ENCODE assay signal across 9 cellular contexts in the genomic region with DNA sequence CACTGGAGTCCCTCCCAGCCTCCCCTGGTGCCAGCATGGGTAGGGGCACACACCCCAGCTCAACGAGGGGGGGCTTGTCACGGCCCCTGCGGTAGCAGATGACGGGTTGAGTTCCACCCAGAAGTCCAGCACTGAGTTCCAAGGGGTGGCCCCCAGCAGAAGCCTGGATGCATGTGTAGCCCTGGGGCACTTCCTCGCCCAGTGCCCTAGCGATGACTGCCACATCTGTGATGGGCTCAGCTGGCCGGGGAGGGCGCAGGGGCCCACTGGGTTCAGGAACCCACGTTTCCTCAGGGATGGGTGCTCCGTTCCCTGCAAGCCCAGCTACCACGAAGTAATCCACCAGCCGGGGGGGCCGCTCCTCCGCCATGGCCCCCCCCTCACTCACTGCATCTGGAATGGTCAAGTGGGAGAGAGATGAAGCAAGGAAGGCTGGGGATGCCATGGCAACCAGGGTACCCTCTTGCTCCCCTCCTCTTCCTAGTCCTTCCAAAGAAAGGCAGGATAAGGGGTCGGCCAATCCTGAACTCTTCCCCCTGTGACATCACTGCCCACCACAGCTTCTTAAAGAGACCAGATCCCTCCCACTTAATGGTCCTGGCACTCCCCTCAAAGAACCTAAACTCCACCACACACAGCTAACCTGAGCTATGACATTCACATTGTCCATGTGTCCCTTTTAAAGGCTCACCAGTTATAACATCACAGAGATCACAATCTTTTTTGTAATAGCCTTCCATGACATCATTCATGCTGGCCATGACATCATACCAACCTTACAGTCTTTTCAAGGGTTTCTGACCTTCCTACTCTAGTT. TPM values are rescaled to one million over a fixed set of nuclear protein-coding genes. Genes with fewer than 3 reads are reported as not detected.
DNase-seq lines count a peak whose midpoint lies in the region; ATAC-seq and TF ChIP-seq lines count a peak whose summit lies in the region.
"Had no signal": no experiment of that assay in that cellular context is flagged by ENCODE, and none has a peak within 500 bp of the region (broad histone marks: within the 10 kb centered on the region; RNA-seq: fewer than 3 reads in every experiment).

No MANE protein-coding gene starts in this region.

- H3K27me3 Mint-ChIP-seq in mesothelial cell of epicardium (ENCODE audit: low read depth): no peaks in the 10 kb centered on the region

- no peak for TF ChIP-seq POLR2A in adrenal gland (IDR thresholded peaks at IDR 0.05)

- H3K36me3 ChIP-seq in adrenal gland (replicated peaks in 1 of 2): peaks cover 0 to 52% of the 10 kb centered on the region in 2 donors

- intact Hi-C loops in left ventricle myocardium superior (cut with micrococcal nuclease) (no loop called here), left cardiac atrium (cut with DNase I) (loop anchor here in 1 of 2 donors (10.0 kb wide), 1 partner anchor 149 kb away; no protein-coding TSS in a partner anchor), adrenal gland (cut with DNase I) (loop anchor here (10.0 kb wide), 1 partner anchor 149 kb away; no protein-coding TSS in a partner anchor)

- peak overlapping the region; percentile 78 for H3K4me3 Mint-ChIP-seq in mesothelial cell of epicardium

- no peaks in the 10 kb centered on the region for H3K9me3 Mint-ChIP-seq in mesothelial cell of epicardium

- H3K4me1 Mint-ChIP-seq in mesothelial cell of epicardium: peaks cover 13% of the 10 kb centered on the region

- H3K27ac Mint-ChIP-seq in mesothelial cell of epicardium: no peak overlapping the region

- peak overlapping the region in 1 of 4 donors; percentile 98 for H3K4me3 ChIP-seq in adrenal gland

- no peaks in the 10 kb centered on the region for H3K9me3 ChIP-seq in adrenal gland (replicated peaks in 1 of 3)

- H3K27me3 ChIP-seq in adrenal gland: no peaks in the 10 kb centered on the region

- H3K4me1 ChIP-seq in adrenal gland (replicated peaks in 1 of 2): peaks cover 0 to 7% of the 10 kb centered on the region in 2 donors

- DNase-seq in left ventricle myocardium superior (peak; percentile 35), left cardiac atrium (no peak), adrenal gland (no peak), mesothelial cell of epicardium (ENCODE audit: low spot score in 2 of 2, unreplicated experiment in 2 of 2) (no peak), ureter (ENCODE audit: low spot score) (no peak), AML-193 (lab: John Stamatoyannopoulos, UW) (no peak), Kasumi-1 (lab: John Stamatoyannopoulos, UW) (no peak)
- DNase-seq in stimulated activated CD4-positive, alpha-beta T cell treated with anti-CD3 and anti-CD28 coated beads, Interleukin-2, amount 100 ng/mL, for 24 hours: no peak
- DNase-seq: NCI-H524 had no signal

- 82 to 84% (median 82%) methylated on average over 13 to 15 of the region's 15 CpGs for WGBS in adrenal gland, 4 donors

- peak overlapping the region in 4 of 5 donors; percentile 92 to 100 (median 96) for H3K27ac ChIP-seq in adrenal gland

- H3K36me3 Mint-ChIP-seq in mesothelial cell of epicardium: peaks cover 7% of the 10 kb centered on the region

- TF ChIP-seq CTCF in adrenal gland (IDR thresholded peaks at IDR 0.05) (no peak), mesothelial cell of epicardium (IDR thresholded peaks at IDR 0.05; ENCODE audit: unreplicated experiment) (no peak)

- no peak for ATAC-seq in left ventricle myocardium superior
- ATAC-seq in left cardiac atrium: no peak

RNA-seq across cellular contexts. Expression of a gene that starts 2.3 kb away (rescaled TPM):
- total RNA-seq in left ventricle myocardium superior (51.7 TPM), left cardiac atrium (10 to 100 TPM; 41.5 to 49.5 TPM), adrenal gland (10 to 100 TPM; 22.5 to 72.5 (median 36.7) TPM), mesothelial cell of epicardium (57.3 to 63.1 TPM (median 58.0 TPM) in 3 replicates), ureter (69.4 TPM)
- polyA plus RNA-seq in adrenal gland: 100 to 1,000 TPM in 1 of 3 donors, 10 to 100 TPM in 2; 14.4 to 110 (median 63.7) TPM

RNA-seq across cellular contexts. Expression of a gene that starts 14.2 kb away (rescaled TPM):
- total RNA-seq in left ventricle myocardium superior: 21.2 TPM
- total RNA-seq in left cardiac atrium: 10 to 100 TPM; 17.3 to 19.6 TPM
- 10 to 100 TPM; 15.3 to 53.6 (median 31.8) TPM for total RNA-seq in adrenal gland
- polyA plus RNA-seq in adrenal gland: 100 to 1,000 TPM in 1 of 3 donors, 10 to 100 TPM in 2; 27.1 to 138 (median 75.0) TPM
- 45.5 to 47.1 TPM (median 45.9 TPM) in 3 replicates for total RNA-seq in mesothelial cell of epicardium
- total RNA-seq in ureter: 32.7 TPM

RNA-seq across cellular contexts. Expression of a gene that starts 19.1 kb away (rescaled TPM):
- total RNA-seq in left ventricle myocardium superior (45.8 TPM), left cardiac atrium (10 to 100 TPM; 63.2 to 77.6 TPM), adrenal gland (100 to 1,000 TPM in 7 of 8 donors, 10 to 100 TPM in 1; 96.5 to 173 (median 118) TPM), mesothelial cell of epicardium (73.3 to 76.3 TPM (median 73.9 TPM) in 3 replicates), ureter (62.6 TPM)
- 10 to 100 TPM; 29.1 to 85.1 (median 63.9) TPM for polyA plus RNA-seq in adrenal gland

RNA-seq across cellular contexts. Expression of a gene that starts 21.4 kb away (rescaled TPM):
- total RNA-seq in left ventricle myocardium superior: 34.6 TPM
- 10 to 100 TPM; 29.0 to 39.5 TPM for total RNA-seq in left cardiac atrium
- 10 to 100 TPM in 7 of 8 donors, 1 to 10 TPM in 1; 7.3 to 43.3 (median 25.9) TPM for total RNA-seq in adrenal gland
- polyA plus RNA-seq in adrenal gland: 10 to 100 TPM in 1 of 3 donors, 1 to 10 TPM in 2; 3.0 to 14.2 (median 6.6) TPM
- total RNA-seq in mesothelial cell of epicardium: 77.2 to 83.3 TPM (median 77.3 TPM) in 3 replicates
- total RNA-seq in ureter: 43.1 TPM

RNA-seq across cellular contexts. Expression of a gene that starts 23.5 kb away (rescaled TPM):
- 5.0 TPM for total RNA-seq in left ventricle myocardium superior
- 1 to 10 TPM; 3.4 to 5.7 TPM for total RNA-seq in left cardiac atrium
- 10 to 100 TPM in 7 of 8 donors, 1 to 10 TPM in 1; 5.1 to 16.7 (median 15.0) TPM for total RNA-seq in adrenal gland
- 10 to 100 TPM in 2 of 3 donors, 1 to 10 TPM in 1; 6.3 to 21.8 (median 19.0) TPM for polyA plus RNA-seq in adrenal gland
- total RNA-seq in mesothelial cell of epicardium: 29.9 to 33.1 TPM (median 31.1 TPM) in 3 replicates
- 13.9 TPM for total RNA-seq in ureter
